8 cellular contexts compared by ENCODE assay signal in the genomic region with DNA sequence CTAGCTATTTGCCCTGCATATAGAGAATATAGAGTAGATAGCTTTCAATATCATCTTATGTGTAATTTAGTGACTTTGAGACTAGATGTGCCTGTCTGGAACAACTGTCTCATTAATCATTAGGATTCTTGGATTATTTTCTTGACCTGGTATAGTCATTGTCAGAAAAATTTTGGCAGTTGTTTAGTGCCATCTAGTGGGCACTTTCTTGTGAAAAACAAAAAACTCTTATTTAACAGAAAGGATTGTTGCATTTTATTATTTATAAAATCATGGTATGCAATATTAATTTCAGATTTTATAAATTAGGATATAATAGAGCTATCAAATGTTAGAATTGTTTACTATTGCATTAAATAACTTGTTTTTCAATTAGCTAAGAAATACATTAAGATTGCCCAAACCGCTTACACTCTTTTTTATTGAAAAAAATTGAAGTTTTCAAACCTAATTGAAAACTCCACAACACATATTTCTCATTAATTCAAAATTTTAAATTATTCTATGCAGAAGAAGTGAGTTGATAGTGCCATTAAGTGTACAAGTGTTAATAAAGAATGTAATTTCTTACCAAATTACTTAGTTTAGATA.
DNase-seq lines count a peak whose midpoint lies in the region; ATAC-seq and TF ChIP-seq lines count a peak whose summit lies in the region.

No MANE protein-coding gene starts in this region.

- in situ Hi-C loops in gastrocnemius medialis (cut with MboI; ENCODE audit: low sequenced_read_pairs in 4 of 4): loop anchor here in 1 of 4 donors (25.0 kb wide), 1 partner anchor 234 kb away; no protein-coding TSS in a partner anchor

- peaks cover 36% of the 10 kb centered on the region for H3K4me1 ChIP-seq in PC-9 (replicated peaks; ENCODE audit: insufficient read depth)
- no peaks in the 10 kb centered on the region for H3K4me1 ChIP-seq in gastrocnemius medialis

- POLR2A ChIA-PET in BJ (lab: Charles Lee) (no interaction called here), PC-9 (lab: Charles Lee; ENCODE audit: unreplicated experiment) (interaction anchor here (0.6 kb wide), 1 partner anchor 42 kb away, joined by 5 read pairs; no protein-coding TSS in a partner anchor)

- H3K9me3 ChIP-seq in PC-9 (ENCODE audit: insufficient read depth, low read depth): peaks cover 6% of the 10 kb centered on the region; the same call in 1 of the 2 replicates
- H3K9me3 ChIP-seq in gastrocnemius medialis: no peaks in the 10 kb centered on the region

- H3K4me3 ChIP-seq in BJ (ENCODE audit: low read depth, low read length): no peak overlapping the region
- no peak overlapping the region for H3K4me3 ChIP-seq in H7 (ENCODE audit: insufficient read depth, low read depth, low read length)
- no peak overlapping the region for H3K4me3 ChIP-seq in PC-9
- no peak overlapping the region for H3K4me3 ChIP-seq in fibroblast of mammary gland (ENCODE audit: control insufficient read depth, low read depth, low read length)
- H3K4me3 ChIP-seq in gastrocnemius medialis: no peak overlapping the region

- no peak overlapping the region for H2AFZ ChIP-seq in PC-9

- CTCF ChIA-PET in BJ (lab: Yijun Ruan, JAX) (interaction anchor here (0.8 to 3.3 kb wide), 22 partner anchors 8 to 514 kb away, joined by 3 to 16 read pairs (median 4); a partner anchor contains a TSS), PC-9 (lab: Charles Lee) (interaction anchor here (0.9 to 1.1 kb wide), 3 partner anchors 21 to 227 kb away, joined by 3 to 4 read pairs (median 4); no protein-coding TSS in a partner anchor)

- H3K4me2 ChIP-seq in PC-9: no peak overlapping the region

- H4K20me1 ChIP-seq in PC-9 (ENCODE audit: insufficient read depth): no peaks in the 10 kb centered on the region

- ATAC-seq in gastrocnemius medialis: no peak
- ATAC-seq in GM21576 (IDR thresholded peaks at IDR 0.05; ENCODE audit: unreplicated experiment): no peak

- no peak for TF ChIP-seq POLR2A in gastrocnemius medialis (IDR thresholded peaks at IDR 0.05)

- DNase-seq in BJ (ENCODE audit: low read depth) (no peak), H7 (peak; percentile 17), PC-9 (peak in 1 of 2 experiments; percentile 61), fibroblast of mammary gland (ENCODE audit: low read depth) (peak; percentile 60), gastrocnemius medialis (no peak), foreskin melanocyte (no peak), HuH-7.5 (ENCODE audit: low spot score) (no peak)

- H3K9me2 ChIP-seq in PC-9 (ENCODE audit: insufficient read depth): no peaks in the 10 kb centered on the region; the same call in 1 of the 2 replicates

- H3F3A ChIP-seq in PC-9 (ENCODE audit: insufficient read depth, low read depth): peaks cover 29% of the 10 kb centered on the region

- no peaks in the 10 kb centered on the region for H3K27me3 ChIP-seq in BJ (ENCODE audit: control insufficient read depth, insufficient read depth, low read length)
- no peaks in the 10 kb centered on the region for H3K27me3 ChIP-seq in H7 (ENCODE audit: control insufficient read depth, insufficient read depth, low read length)
- no peaks in the 10 kb centered on the region for H3K27me3 ChIP-seq in PC-9 (ENCODE audit: insufficient read depth, low read depth)
- no peaks in the 10 kb centered on the region for H3K27me3 ChIP-seq in gastrocnemius medialis

- H3K27ac ChIP-seq in PC-9 (0 out of 2 replicates have a peak overlapping the region, but pooled peaks have one; percentile 89), gastrocnemius medialis (no peak overlapping the region)

- no peaks in the 10 kb centered on the region for H3K36me3 ChIP-seq in BJ (ENCODE audit: control insufficient read depth, insufficient read depth, low read length)
- H3K36me3 ChIP-seq in H7 (replicated peaks; ENCODE audit: control insufficient read depth, insufficient read depth, low read length): no peaks in the 10 kb centered on the region
- no peaks in the 10 kb centered on the region for H3K36me3 ChIP-seq in PC-9 (ENCODE audit: low read depth)
- H3K36me3 ChIP-seq in gastrocnemius medialis: no peaks in the 10 kb centered on the region

- TF ChIP-seq CTCF in BJ (IDR thresholded peaks at IDR 0.05; ENCODE audit: insufficient read depth, low read depth, low read length) (peak; percentile 53), PC-9 (conservative IDR thresholded peaks at IDR 0.05) (peak; percentile 82), fibroblast of mammary gland (conservative IDR thresholded peaks at IDR 0.05; ENCODE audit: control insufficient read depth, insufficient read depth, low read depth, low read length) (peak; percentile 48), gastrocnemius medialis (IDR thresholded peaks at IDR 0.05 in 4 of 5, conservative IDR thresholded peaks at IDR 0.05 in 1 of 5) (peak in 4 of 5 experiments; percentile 13 to 50 (median 30))

- H3K79me2 ChIP-seq in PC-9 (ENCODE audit: low read depth): no peaks in the 10 kb centered on the region

- no TSS peak for BruUV-seq in PC-9 (replicated peaks; lab: Mats Ljungman, UMichigan)

- intact Hi-C loops in PC-9 (cut with micrococcal nuclease; ENCODE audit: unreplicated experiment): loop anchor here (1.0 to 10.0 kb wide), 5 partner anchors 112 to 279 kb away; a partner anchor contains a TSS
- intact Hi-C loops in gastrocnemius medialis (cut with DNase I; ENCODE audit: low total_unique reads): loop anchor here (5.0 to 10.0 kb wide), 2 partner anchors 114 to 227 kb away; no protein-coding TSS in a partner anchor

Comparison
In these comparisons a context has a peak if more than half of its experiments do, and no peak if none do; other contexts are left out.
1. DNase-seq: peak in H7 (single experiment) and fibroblast of mammary gland (single experiment); none in BJ (single experiment), gastrocnemius medialis (0 of 2), foreskin melanocyte (single experiment) and HuH-7.5 (single experiment).
2. CTCF ChIP-seq: peak in every context shown above with its lines; median percentile 82 in PC-9; 53 in BJ; 48 in fibroblast of mammary gland; 30 in gastrocnemius medialis.